In genomic region chr19:48183356-48183755, GRCh38 we compare ENCODE assay signal across 15 cellular contexts. TPM values are rescaled to one million over a fixed set of nuclear protein-coding genes. Genes with fewer than 3 reads are reported as not detected.
DNase-seq lines count a peak whose midpoint lies in the region; ATAC-seq and TF ChIP-seq lines count a peak whose summit lies in the region.
"Had no signal": no experiment of that assay in that cellular context is flagged by ENCODE, and none has a peak within 500 bp of the region (broad histone marks: within the 10 kb centered on the region; RNA-seq: fewer than 3 reads in every experiment).

No MANE protein-coding gene starts in this region.

- H3K4me1 ChIP-seq in Panc1 (ENCODE audit: control insufficient read depth, insufficient read depth, low read length) (0 out of 2 replicates have a peak, but pooled peaks cover 2% of the 10 kb centered on the region), ascending aorta (no peaks in the 10 kb centered on the region)

- TSS peak; percentile 57 for BruUV-seq in Panc1 (replicated peaks; lab: Mats Ljungman, UMichigan)

- H3K9me3 ChIP-seq in Panc1 (ENCODE audit: control insufficient read depth, insufficient read depth, low read depth, low read length) (no peaks in the 10 kb centered on the region; the same call in 1 of the 2 replicates), ascending aorta (peaks cover 0 to 12% of the 10 kb centered on the region in 2 donors)

- no peak for ATAC-seq in Panc1
- no peak for ATAC-seq in GM21737 (IDR thresholded peaks at IDR 0.05; ENCODE audit: unreplicated experiment)
- no peak for ATAC-seq in GM21423 (IDR thresholded peaks at IDR 0.05; ENCODE audit: unreplicated experiment)
- ATAC-seq: CD8-positive, alpha-beta T cell; HCT116; HepG2 had no signal

- intact Hi-C loops in Panc1 (cut with micrococcal nuclease; ENCODE audit: unreplicated experiment) (no loop called here), cardiac septum (cut with DNase I) (no loop called here), ascending aorta (cut with DNase I) (no loop called here)

- POLR2A ChIA-PET in Panc1 (lab: Charles Lee) = interaction anchor here (0.7 kb wide), 1 partner anchor 8 kb away, joined by 3 read pairs; no protein-coding TSS in a partner anchor

- TF ChIP-seq CTCF in Panc1 (IDR thresholded peaks at IDR 0.05) (no peak), ascending aorta (IDR thresholded peaks at IDR 0.05) (no peak)

- no peak overlapping the region for H3K4me3 ChIP-seq in Panc1 (ENCODE audit: low read depth in 2 of 2, low read length in 2 of 2)
- H3K4me3 ChIP-seq in ascending aorta = no peak overlapping the region

- no peaks in the 10 kb centered on the region for H3K36me3 ChIP-seq in Panc1 (ENCODE audit: control insufficient read depth, insufficient read depth, low read length)
- peaks cover 0 to 20% of the 10 kb centered on the region in 2 donors for H3K36me3 ChIP-seq in ascending aorta

- peak; percentile 24 for DNase-seq in activated effector memory CD4-positive, alpha-beta T cell treated with anti-CD3 and anti-CD28 coated beads, Interleukin-2, amount 50 U/mL, for 16 hours
- DNase-seq in activated effector memory CD4-positive, alpha-beta T cell treated with Interleukin-2 at 50 U/mL for 16 hours = no peak
- DNase-seq in NAMALWA (ENCODE audit: low spot score) = peak; percentile 37
- no peak for DNase-seq in Panc1 (ENCODE audit: low read depth, low spot score)
- DNase-seq in cardiac septum (ENCODE audit: low spot score) = no peak
- no peak for DNase-seq in ascending aorta (ENCODE audit: low spot score in 2 of 2)
- DNase-seq: CD8-positive, alpha-beta T cell; COR-L47; DND-41; GDM1 had no signal

- CTCF ChIA-PET in Panc1 (lab: Charles Lee) = no interaction called here

- in situ Hi-C loops in Panc1 (cut with HindIII; ENCODE audit: low pct_unique_long_range_greater_than_20kb, low sequenced_read_pairs) = no loop called here

- H3K27me3 ChIP-seq in Panc1 (ENCODE audit: control insufficient read depth, insufficient read depth, low read length) (no peaks in the 10 kb centered on the region), ascending aorta (no peaks in the 10 kb centered on the region)

- no peak overlapping the region for H3K27ac ChIP-seq in Panc1 (ENCODE audit: low read length)
- H3K27ac ChIP-seq in ascending aorta = no peak overlapping the region
- H3K27ac ChIP-seq: C4-2B had no signal

RNA-seq across cellular contexts. Expression of gene ZSWIM9, which starts 12.9 kb away (rescaled TPM):
- total RNA-seq in Panc1 (2021; ENCODE audit: unreplicated experiment) = 6.8 TPM
- polyA plus RNA-seq in Panc1 (2012; ENCODE audit: insufficient read length) = 8.4 TPM
- 6.9 TPM for total RNA-seq in cardiac septum
- total RNA-seq in ascending aorta = 16.0 TPM

RNA-seq across cellular contexts. Expression of gene LIG1, which starts 13.2 kb away (rescaled TPM):
- total RNA-seq in Panc1 (2021; ENCODE audit: unreplicated experiment) (41.3 TPM), cardiac septum (5.2 TPM), ascending aorta (0.64 TPM)
- 28.9 TPM for polyA plus RNA-seq in Panc1 (2012; ENCODE audit: insufficient read length)

Comparison
In these comparisons a context has a peak if more than half of its experiments do, and no peak if none do; other contexts are left out.
1. DNase-seq: peak in activated effector memory CD4-positive, alpha-beta T cell treated with anti-CD3 and anti-CD28 coated beads, Interleukin-2, amount 50 U/mL, for 16 hours (single experiment) and NAMALWA (single experiment); none in activated effector memory CD4-positive, alpha-beta T cell treated with Interleukin-2 at 50 U/mL for 16 hours (single experiment), Panc1 (single experiment), cardiac septum (single experiment) and ascending aorta (0 of 2).